7 cellular contexts compared by ENCODE assay signal in the genomic region with DNA sequence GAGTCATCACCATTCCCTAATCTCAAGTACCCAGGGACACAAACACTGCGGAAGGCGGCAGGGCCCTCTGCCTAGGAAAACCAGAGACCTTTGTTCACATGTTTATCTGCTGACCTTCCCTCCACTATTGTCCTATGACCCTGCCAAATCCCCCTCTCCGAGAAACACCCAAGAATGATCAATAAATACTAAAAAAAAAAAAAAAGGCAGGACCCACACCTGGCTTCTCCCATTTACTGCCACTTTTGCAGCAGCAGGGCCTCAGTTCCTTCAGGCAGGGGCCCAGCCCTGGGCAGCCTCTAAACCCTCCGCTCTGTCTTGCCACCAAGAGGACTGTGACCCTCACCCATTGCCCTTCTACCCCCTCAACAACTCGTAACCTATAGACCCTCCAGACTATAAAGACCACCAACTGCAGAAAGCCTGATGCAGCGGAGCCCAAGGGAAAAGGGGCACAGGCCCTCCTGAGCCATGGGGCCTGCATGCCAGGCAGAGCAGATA. TPM values are rescaled to one million over a fixed set of nuclear protein-coding genes. Genes with fewer than 3 reads are reported as not detected.
DNase-seq lines count a peak whose midpoint lies in the region; ATAC-seq and TF ChIP-seq lines count a peak whose summit lies in the region.
"Not testable (repeated sequence)": the region's sequence is repeated elsewhere in the genome, so short reads cannot be mapped to it uniquely, and the experiment has no call there.

No MANE protein-coding gene starts in this region.

- not testable (repeated sequence) for H3K4me3 ChIP-seq in CD8-positive, alpha-beta memory T cell (ENCODE audit: low read length); osteoblast (ENCODE audit: insufficient read depth, low read length); stomach

- H3K36me3 ChIP-seq in CD8-positive, alpha-beta memory T cell (ENCODE audit: insufficient read depth, low read length); osteoblast (ENCODE audit: insufficient read depth, low read length): not testable (repeated sequence)
- H3K36me3 ChIP-seq in stomach: peaks cover 0 to 30% (median 21%) of the 10 kb centered on the region in 4 donors

- TF ChIP-seq CTCF in osteoblast (IDR thresholded peaks at IDR 0.05; ENCODE audit: extremely low read depth, low read depth, low read length); stomach (IDR thresholded peaks at IDR 0.05): not testable (repeated sequence)

- not testable (repeated sequence) for H3K36me3 Mint-ChIP-seq in CD8-positive, alpha-beta memory T cell; T-cell
- H3K36me3 Mint-ChIP-seq in dendritic cell treated with granulocyte-macrophage colony-stimulating factor and Interleukin-4, amounts not matched to agents 40 ng/mL and 50 ng/mL, for 4 days (ENCODE audit: low read depth): peaks cover 89% of the 10 kb centered on the region
- peaks cover 0 to 11% (median 10%) of the 10 kb centered on the region in 3 donors for H3K36me3 Mint-ChIP-seq in immature natural killer cell

- H3K27ac ChIP-seq in CD8-positive, alpha-beta memory T cell (ENCODE audit: low read depth, low read length): peak overlapping the region; percentile 1
- H3K27ac ChIP-seq in osteoblast (ENCODE audit: low read depth, low read length): not testable (repeated sequence)
- H3K27ac ChIP-seq in stomach: peak overlapping the region in 4 of 5 donors; percentile 93 to 99 (median 98)

- POLR2A ChIA-PET in CD8-positive, alpha-beta memory T cell (lab: Charles Lee); T-cell (lab: Charles Lee): not testable (repeated sequence)

- H3K4me1 Mint-ChIP-seq in CD8-positive, alpha-beta memory T cell: peaks cover 56 to 72% (median 62%) of the 10 kb centered on the region in 3 donors
- H3K4me1 Mint-ChIP-seq in T-cell (peaks cover 49 to 67% (median 53%) of the 10 kb centered on the region in 3 donors), immature natural killer cell (peaks cover 53 to 57% of the 10 kb centered on the region in 2 donors)
- H3K4me1 Mint-ChIP-seq in dendritic cell treated with granulocyte-macrophage colony-stimulating factor and Interleukin-4, amounts not matched to agents 40 ng/mL and 50 ng/mL, for 4 days (ENCODE audit: low read depth): peaks cover 95% of the 10 kb centered on the region

- not testable (repeated sequence) for H3K27me3 Mint-ChIP-seq in CD8-positive, alpha-beta memory T cell; T-cell; dendritic cell treated with granulocyte-macrophage colony-stimulating factor and Interleukin-4, amounts not matched to agents 40 ng/mL and 50 ng/mL, for 4 days; immature natural killer cell (ENCODE audit: low read depth in 3 of 3)

- not testable (repeated sequence) for H4K20me1 ChIP-seq in osteoblast (ENCODE audit: insufficient read depth, low read length)

- H3K27me3 ChIP-seq in CD8-positive, alpha-beta memory T cell (ENCODE audit: insufficient read depth, low read length, poor library complexity, severe bottlenecking); osteoblast (ENCODE audit: insufficient read depth, low read length); stomach: not testable (repeated sequence)

- not testable (repeated sequence) for H3K79me2 ChIP-seq in osteoblast (ENCODE audit: insufficient read depth, low read length)

- CTCF ChIA-PET in CD8-positive, alpha-beta memory T cell (lab: Charles Lee): interaction anchor here (0.7 to 1.5 kb wide), 5 partner anchors 32 to 74 kb away, joined by 3 to 5 read pairs (median 4); no protein-coding TSS in a partner anchor
- CTCF ChIA-PET in T-cell (lab: Charles Lee): interaction anchor here (0.5 to 0.9 kb wide), 2 partner anchors 21 to 25 kb away, joined by 4 to 11 read pairs; no protein-coding TSS in a partner anchor

- TF ChIP-seq POLR2A in stomach (IDR thresholded peaks at IDR 0.05): not testable (repeated sequence)

- peak overlapping the region in 2 of 7 donors; percentile 38 to 39 for H3K4me3 Mint-ChIP-seq in CD8-positive, alpha-beta memory T cell
- H3K4me3 Mint-ChIP-seq in T-cell (peak overlapping the region in 1 of 3 donors; percentile 19), immature natural killer cell (peak overlapping the region in 1 of 5 donors; percentile 25)
- not testable (repeated sequence) for H3K4me3 Mint-ChIP-seq in dendritic cell treated with granulocyte-macrophage colony-stimulating factor and Interleukin-4, amounts not matched to agents 40 ng/mL and 50 ng/mL, for 4 days

- 92 to 99% (median 97%) methylated on average over 5 to 6 of the region's 6 CpGs for WGBS in stomach, 5 donors

- intact Hi-C loops in dendritic cell treated with granulocyte-macrophage colony-stimulating factor and Interleukin-4, amounts not matched to agents 40 ng/mL and 50 ng/mL, for 4 days (cut with micrococcal nuclease): loop anchor here (5.0 to 10.0 kb wide), 3 partner anchors 33 to 110 kb away; no protein-coding TSS in a partner anchor
- intact Hi-C loops in stomach (cut with DNase I; ENCODE audit: low total_unique reads): not testable (repeated sequence)

- not testable (repeated sequence) for TF ChIP-seq EP300 in stomach (IDR thresholded peaks at IDR 0.05)

- not testable (repeated sequence) for DNase-seq in CD8-positive, alpha-beta memory T cell; immature natural killer cell; stomach
- DNase-seq in T-cell: peak in 1 of 34 experiments; percentile 11
- DNase-seq in activated effector memory CD4-positive, alpha-beta T cell treated with anti-CD3 and anti-CD28 coated beads, Interleukin-2, amount 50 U/mL, for 16 hours: peak; percentile 48
- DNase-seq in osteoblast (ENCODE audit: insufficient read length, low spot score, missing footprints): peak; percentile 30

- peak overlapping the region; percentile 92 to 100 (median 98) for H3K27ac Mint-ChIP-seq in CD8-positive, alpha-beta memory T cell
- H3K27ac Mint-ChIP-seq in T-cell (peak overlapping the region; percentile 96 to 99), immature natural killer cell (peak overlapping the region; percentile 99 to 100 (median 100))
- H3K27ac Mint-ChIP-seq in dendritic cell treated with granulocyte-macrophage colony-stimulating factor and Interleukin-4, amounts not matched to agents 40 ng/mL and 50 ng/mL, for 4 days: peak overlapping the region; percentile 100

- ATAC-seq in T-cell (replicated peaks in 1 of 4): not testable (repeated sequence)

- not testable (repeated sequence) for H3K4me2 ChIP-seq in osteoblast (ENCODE audit: insufficient read depth, low read length)

- peaks cover 42% of the 10 kb centered on the region for H3K4me1 ChIP-seq in CD8-positive, alpha-beta memory T cell (ENCODE audit: insufficient read depth, low read length)
- H3K4me1 ChIP-seq in osteoblast (ENCODE audit: insufficient read depth, low read length) (peaks cover 47% of the 10 kb centered on the region), stomach (peaks cover 57 to 82% (median 66%) of the 10 kb centered on the region in 4 donors)

- not testable (repeated sequence) for H3K9me3 Mint-ChIP-seq in CD8-positive, alpha-beta memory T cell; T-cell; dendritic cell treated with granulocyte-macrophage colony-stimulating factor and Interleukin-4, amounts not matched to agents 40 ng/mL and 50 ng/mL, for 4 days; immature natural killer cell

- not testable (repeated sequence) for H3K9me3 ChIP-seq in CD8-positive, alpha-beta memory T cell (ENCODE audit: low read length); osteoblast (ENCODE audit: low read depth, low read length); stomach

- H2AFZ ChIP-seq in osteoblast (ENCODE audit: low read length): not testable (repeated sequence)

RNA-seq across cellular contexts. Expression of gene TK2, which starts 34.9 kb away (rescaled TPM):
- total RNA-seq in CD8-positive, alpha-beta memory T cell: 1 to 10 TPM; 5.6 TPM
- 10.4 TPM for polyA plus RNA-seq in CD8-positive, alpha-beta memory T cell
- total RNA-seq in T-cell (10 to 100 TPM in 2 of 5 donors, 1 to 10 TPM in 3; 4.6 to 10.8 (median 8.4) TPM), osteoblast (73.5 and 81.3 TPM in 2 replicates), stomach (10 to 100 TPM; 10.7 to 25.0 (median 22.0) TPM)
- polyA plus RNA-seq in immature natural killer cell (10 to 100 TPM in 1 of 3 donors, 1 to 10 TPM in 2; 8.2 to 19.9 (median 9.8) TPM), stomach (10 to 100 TPM in 2 of 3 donors, 1 to 10 TPM in 1; 9.8 to 15.4 (median 14.4) TPM)

RNA-seq across cellular contexts. Expression of gene CKLF, which starts 37.3 kb away (rescaled TPM):
- 100 to 1,000 TPM; 118 to 121 TPM for total RNA-seq in CD8-positive, alpha-beta memory T cell
- 265 TPM for polyA plus RNA-seq in CD8-positive, alpha-beta memory T cell
- total RNA-seq in T-cell: 10 to 100 TPM; 25.3 to 67.8 (median 58.3) TPM
- 100 to 1,000 TPM; 226 to 318 (median 229) TPM for polyA plus RNA-seq in immature natural killer cell
- 46.0 and 48.9 TPM in 2 replicates for total RNA-seq in osteoblast
- 10 to 100 TPM in 3 of 5 donors, 1 to 10 TPM in 1, not detected in 1; 4.1 to 35.7 (median 18.4) TPM for total RNA-seq in stomach
- polyA plus RNA-seq in stomach: 10 to 100 TPM; 21.8 to 35.1 (median 30.5) TPM

RNA-seq across cellular contexts. Expression of gene CMTM1, which starts 51.2 kb away (rescaled TPM):
- 1 to 10 TPM; 8.2 to 8.6 TPM for total RNA-seq in CD8-positive, alpha-beta memory T cell
- polyA plus RNA-seq in CD8-positive, alpha-beta memory T cell: 1.2 TPM
- total RNA-seq in T-cell (10 to 100 TPM in 3 of 5 donors, 1 to 10 TPM in 1, under 1 TPM in 1; 0.95 to 12.9 (median 10.3) TPM), osteoblast (4.0 and 4.1 TPM in 2 replicates), stomach (not detected)
- polyA plus RNA-seq in immature natural killer cell (1 to 10 TPM; 1.1 to 3.1 (median 2.2) TPM), stomach (under 1 TPM in 1 of 3 donors, not detected in 2; 0.28 TPM)
